1 cellular context compared by ENCODE assay signal in the genomic region with DNA sequence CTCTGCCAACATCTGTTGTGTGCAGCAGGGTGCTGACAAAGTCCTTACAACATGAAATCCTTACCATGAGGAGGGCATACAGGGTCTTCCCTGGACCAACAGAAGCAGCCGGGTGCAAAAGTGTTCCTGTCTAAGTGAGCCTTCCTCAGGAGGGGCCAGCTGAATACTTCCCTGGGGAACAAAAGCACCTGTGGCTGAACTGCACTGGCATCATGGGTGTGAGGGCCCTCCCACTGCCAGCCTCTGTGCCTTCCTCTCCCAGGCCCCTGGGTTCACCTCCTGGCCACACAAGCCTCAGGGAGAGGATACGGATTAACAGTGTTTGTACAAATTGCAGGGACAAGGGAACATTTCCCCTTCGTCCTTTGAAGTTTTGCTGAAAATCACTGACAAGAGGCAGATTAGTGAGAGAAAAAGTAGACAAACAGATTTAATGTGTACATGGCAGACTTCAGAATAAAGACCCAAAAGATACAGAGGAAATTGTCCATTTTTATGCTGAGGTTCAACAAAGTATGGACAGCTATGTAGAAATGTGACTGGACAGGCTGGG.
A peak's percentile ranks its signal among the peaks of the same experiment; 100 is the strongest.
TF ChIP-seq lines count a peak whose summit lies in the region.

No MANE protein-coding gene starts in this region.

TF ChIP-seq in HepG2, 621 proteins besides CTCF, POLR2A, EP300 and RAD21 (continued from another document):
- TF ChIP-seq, protein P1, sequence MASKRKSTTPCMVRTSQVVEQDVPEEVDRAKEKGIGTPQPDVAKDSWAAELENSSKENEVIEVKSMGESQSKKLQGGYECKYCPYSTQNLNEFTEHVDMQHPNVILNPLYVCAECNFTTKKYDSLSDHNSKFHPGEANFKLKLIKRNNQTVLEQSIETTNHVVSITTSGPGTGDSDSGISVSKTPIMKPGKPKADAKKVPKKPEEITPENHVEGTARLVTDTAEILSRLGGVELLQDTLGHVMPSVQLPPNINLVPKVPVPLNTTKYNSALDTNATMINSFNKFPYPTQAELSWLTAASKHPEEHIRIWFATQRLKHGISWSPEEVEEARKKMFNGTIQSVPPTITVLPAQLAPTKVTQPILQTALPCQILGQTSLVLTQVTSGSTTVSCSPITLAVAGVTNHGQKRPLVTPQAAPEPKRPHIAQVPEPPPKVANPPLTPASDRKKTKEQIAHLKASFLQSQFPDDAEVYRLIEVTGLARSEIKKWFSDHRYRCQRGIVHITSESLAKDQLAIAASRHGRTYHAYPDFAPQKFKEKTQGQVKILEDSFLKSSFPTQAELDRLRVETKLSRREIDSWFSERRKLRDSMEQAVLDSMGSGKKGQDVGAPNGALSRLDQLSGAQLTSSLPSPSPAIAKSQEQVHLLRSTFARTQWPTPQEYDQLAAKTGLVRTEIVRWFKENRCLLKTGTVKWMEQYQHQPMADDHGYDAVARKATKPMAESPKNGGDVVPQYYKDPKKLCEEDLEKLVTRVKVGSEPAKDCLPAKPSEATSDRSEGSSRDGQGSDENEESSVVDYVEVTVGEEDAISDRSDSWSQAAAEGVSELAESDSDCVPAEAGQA (IDR thresholded peaks at IDR 0.05; ENCODE audit: low read depth), result no peak
- TF ChIP-seq, protein P1 (CRISPR knock-in tag; IDR thresholded peaks at IDR 0.05; ENCODE audit: borderline replicate concordance), result no peak
- TF ChIP-seq MEF2D (CRISPR knock-in tag; IDR thresholded peaks at IDR 0.05), result no peak
- TF ChIP-seq ZNF225 (CRISPR knock-in tag; IDR thresholded peaks at IDR 0.05), result no peak
- TF ChIP-seq JUN (CRISPR knock-in tag; IDR thresholded peaks at IDR 0.05), result no peak
- peak; percentile 26; the same call in 1 of the 2 replicates for TF ChIP-seq ZNF292 (CRISPR knock-in tag; IDR thresholded peaks at IDR 0.05; ENCODE audit: borderline replicate concordance, low read depth)
- TF ChIP-seq PITX1 (CRISPR knock-in tag; IDR thresholded peaks at IDR 0.05), result peak; percentile 91
- peak; percentile 47; the same call in 1 of the 2 replicates for TF ChIP-seq RARA (CRISPR knock-in tag; IDR thresholded peaks at IDR 0.05)
- TF ChIP-seq, protein P2, sequence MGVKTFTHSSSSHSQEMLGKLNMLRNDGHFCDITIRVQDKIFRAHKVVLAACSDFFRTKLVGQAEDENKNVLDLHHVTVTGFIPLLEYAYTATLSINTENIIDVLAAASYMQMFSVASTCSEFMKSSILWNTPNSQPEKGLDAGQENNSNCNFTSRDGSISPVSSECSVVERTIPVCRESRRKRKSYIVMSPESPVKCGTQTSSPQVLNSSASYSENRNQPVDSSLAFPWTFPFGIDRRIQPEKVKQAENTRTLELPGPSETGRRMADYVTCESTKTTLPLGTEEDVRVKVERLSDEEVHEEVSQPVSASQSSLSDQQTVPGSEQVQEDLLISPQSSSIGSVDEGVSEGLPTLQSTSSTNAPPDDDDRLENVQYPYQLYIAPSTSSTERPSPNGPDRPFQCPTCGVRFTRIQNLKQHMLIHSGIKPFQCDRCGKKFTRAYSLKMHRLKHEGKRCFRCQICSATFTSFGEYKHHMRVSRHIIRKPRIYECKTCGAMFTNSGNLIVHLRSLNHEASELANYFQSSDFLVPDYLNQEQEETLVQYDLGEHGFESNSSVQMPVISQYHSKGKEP (CRISPR knock-in tag; IDR thresholded peaks at IDR 0.05), result no peak
- no peak for TF ChIP-seq HES4 (CRISPR knock-in tag; IDR thresholded peaks at IDR 0.05; ENCODE audit: borderline replicate concordance)
